In the genomic region with DNA sequence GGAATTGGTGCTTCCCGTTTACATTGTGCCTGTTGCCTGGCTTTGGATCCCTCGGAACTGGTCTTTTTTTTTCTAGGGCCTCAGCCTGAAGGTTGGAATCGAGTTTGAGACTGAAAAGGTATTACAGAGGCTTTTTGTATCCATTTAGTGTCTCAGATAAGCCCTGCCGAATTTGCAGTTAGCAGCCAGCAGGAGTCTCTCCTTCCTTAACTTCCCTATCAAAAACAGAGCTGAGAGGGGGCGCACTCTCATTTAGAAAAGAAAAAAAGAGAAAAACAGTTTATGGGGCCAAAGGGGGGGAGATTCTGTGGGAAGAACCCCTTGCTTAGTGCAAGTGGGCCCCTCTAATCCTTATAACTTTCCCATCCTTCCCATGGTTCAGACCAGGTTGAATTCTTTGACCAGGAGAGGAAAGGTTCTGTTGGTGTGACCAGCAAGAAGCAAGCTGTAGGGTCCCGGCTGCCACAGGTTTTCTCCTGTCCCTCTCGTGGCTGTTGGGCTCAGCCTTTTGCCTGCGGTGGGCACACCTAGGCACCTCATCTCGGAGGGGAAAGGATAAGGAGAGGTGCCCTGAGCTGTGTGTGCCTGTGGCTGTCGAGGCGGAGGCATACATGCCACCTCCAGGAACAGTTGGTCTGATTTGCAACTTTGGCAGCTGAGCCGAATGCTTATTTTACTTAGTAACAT, we compare ENCODE assay signal across 18 cellular contexts.
DNase-seq lines count a peak whose midpoint lies in the region; ATAC-seq, FAIRE-seq and TF ChIP-seq lines count a peak whose summit lies in the region.
"Had no signal": no experiment of that assay in that cellular context is flagged by ENCODE, and none has a peak within 500 bp of the region (broad histone marks: within the 10 kb centered on the region; RNA-seq: fewer than 3 reads in every experiment).

No MANE protein-coding gene starts in this region.

- WGBS in K562 (ENCODE audit: insufficient coverage, low coverage, missing lambda C conversion rate), result 15% methylated on average over 12 of the region's 12 CpGs
- WGBS in aorta, 2 donors, result 71% methylated on average over 12 of the region's 12 CpGs

- H3K4me3 Mint-ChIP-seq in neural progenitor cell, result no peak overlapping the region
- H3K4me3 Mint-ChIP-seq: activated naive CD4-positive, alpha-beta T cell treated with anti-CD3 and anti-CD28 coated beads for 36 hours; CD4-positive, alpha-beta memory T cell; T-helper 1 cell treated with Interleukin-12 subunit alpha and Interleukin-12 subunit beta and Interleukin-4 antibody, amounts not matched to agents 30 μg/mL and 1 μg/mL, for 36 hours had no signal

- no peak overlapping the region for H3K4me3 ChIP-seq in K562
- no peak overlapping the region for H3K4me3 ChIP-seq in neural progenitor cell
- no peak overlapping the region for H3K4me3 ChIP-seq in aorta (ENCODE audit: low read length in 2 of 2)
- H3K4me3 ChIP-seq: colonic mucosa, gastrocnemius medialis had no signal

- H3K27ac Mint-ChIP-seq in neural progenitor cell, result no peak overlapping the region
- H3K27ac Mint-ChIP-seq: activated naive CD4-positive, alpha-beta T cell treated with anti-CD3 and anti-CD28 coated beads for 36 hours; CD4-positive, alpha-beta memory T cell; T-helper 1 cell treated with Interleukin-12 subunit alpha and Interleukin-12 subunit beta and Interleukin-4 antibody, amounts not matched to agents 30 μg/mL and 1 μg/mL, for 36 hours had no signal

- peak; percentile 48 to 97 (median 67); a peak in 4 of 6 replicates for TF ChIP-seq CTCF in K562 (IDR thresholded peaks at IDR 0.05 in 2 of 3, conservative IDR thresholded peaks at IDR 0.05 in 1 of 3; ENCODE audit: insufficient read depth in 2 of 3, low read depth in 1 of 3, low read length in 3 of 3)
- peak; percentile 51 for TF ChIP-seq CTCF in neural progenitor cell (IDR thresholded peaks at IDR 0.05)

- CTCF ChIA-PET in K562 (lab: Yijun Ruan, JAX; ENCODE audit: low intra/inter-chr PET ratio), result interaction anchor here (0.7 kb wide), 1 partner anchor 995 kb away, joined by 3 read pairs; no protein-coding TSS in a partner anchor

- DNase-seq in SKM-1 (lab: John Stamatoyannopoulos, UW; ENCODE audit: unreplicated experiment) (peak; percentile 1), SKM-1 treated with dmso at 0.1 percent for 144 hours (lab: John Stamatoyannopoulos, UW; ENCODE audit: unreplicated experiment) (no peak), NAMALWA (ENCODE audit: low spot score) (peak; percentile 13), K562 (ENCODE audit: extremely low read depth in 1 of 4, low spot score in 3 of 4) (peak; percentile 8 to 26 (median 16)), neural progenitor cell (ENCODE audit: low spot score) (peak; percentile 36), kidney glomerular epithelial cell (lab: John Stamatoyannopoulos, UW) (no peak), aorta (no peak), GDM1 (lab: John Stamatoyannopoulos, UW) (no peak)
- DNase-seq: activated CD4-positive, alpha-beta T cell treated with anti-CD3 and anti-CD28 coated beads for 48 hours; activated naive CD4-positive, alpha-beta T cell treated with anti-CD3 and anti-CD28 coated beads for 36 hours; CD4-positive, alpha-beta memory T cell; colonic mucosa; gastrocnemius medialis; MV-4-11; NCI-H2107; stimulated activated CD4-positive, alpha-beta T cell treated with anti-CD3 and anti-CD28 coated beads, Interleukin-4, amount 100 ng/mL, for 1 hour had no signal

- H3K27ac ChIP-seq in K562 (ENCODE audit: extremely low read depth, low read depth, low read length), result no peak overlapping the region
- no peak overlapping the region for H3K27ac ChIP-seq in neural progenitor cell
- no peak overlapping the region for H3K27ac ChIP-seq in aorta (ENCODE audit: low read depth in 1 of 2, low read length in 2 of 2)
- H3K27ac ChIP-seq: colonic mucosa, gastrocnemius medialis had no signal

- peak overlapping the region; percentile 76 for H2AFZ ChIP-seq in K562 (ENCODE audit: low read depth, low read length)
- H2AFZ ChIP-seq in neural progenitor cell (replicated peaks), result peak overlapping the region; percentile 29

- intact Hi-C loops in K562 (cut with micrococcal nuclease), result loop anchor here (5.0 kb wide), 1 partner anchor 562 kb away; no protein-coding TSS in a partner anchor
- intact Hi-C loops in aorta (cut with DNase I), result no loop called here

- H3K79me2 ChIP-seq in K562 (ENCODE audit: control insufficient read depth, insufficient read depth, low read length) (no peaks in the 10 kb centered on the region), neural progenitor cell (ENCODE audit: low read depth) (no peaks in the 10 kb centered on the region)

- ATAC-seq in K562 (peak; percentile 79), aorta (ENCODE audit: low FRiP score) (no peak)
- ATAC-seq: gastrocnemius medialis had no signal

- no TSS peak for BruUV-seq in K562 (replicated peaks; lab: Mats Ljungman, UMichigan)

- POLR2A ChIA-PET in K562 (lab: Yijun Ruan, JAX), result no interaction called here

- in situ Hi-C loops in K562 (cut with MboI), result no loop called here

- no peak for TF ChIP-seq EP300 in K562 (IDR thresholded peaks at IDR 0.05; ENCODE audit: low read length)

- H3K27me3 Mint-ChIP-seq in neural progenitor cell (ENCODE audit: insufficient read depth, low read depth), result peaks cover 5% of the 10 kb centered on the region
- H3K27me3 Mint-ChIP-seq: CD4-positive, alpha-beta memory T cell had no signal

- no peaks in the 10 kb centered on the region for H3K36me3 ChIP-seq in K562 (ENCODE audit: control insufficient read depth, insufficient read depth, low read length)
- H3K36me3 ChIP-seq in neural progenitor cell, result no peaks in the 10 kb centered on the region
- H3K36me3 ChIP-seq in aorta (ENCODE audit: control insufficient read depth in 1 of 2, insufficient read depth in 2 of 2, low read length in 1 of 2), result no peaks in the 10 kb centered on the region
- H3K36me3 ChIP-seq: colonic mucosa, gastrocnemius medialis had no signal

- H3K9ac ChIP-seq in K562 (ENCODE audit: insufficient read depth in 1 of 2, low read depth in 2 of 2, low read length in 2 of 2), result no peak overlapping the region; a peak in 1 of 4 replicates
- no peak overlapping the region for H3K9ac ChIP-seq in neural progenitor cell

- H4K20me1 ChIP-seq in K562 (replicated peaks; ENCODE audit: control insufficient read depth, insufficient read depth, low read length) (no peaks in the 10 kb centered on the region), neural progenitor cell (ENCODE audit: low read depth) (no peaks in the 10 kb centered on the region)

- H3K9me3 Mint-ChIP-seq in neural progenitor cell, result no peaks in the 10 kb centered on the region

- peak; percentile 17 to 69; a peak in 2 of 4 replicates for TF ChIP-seq RAD21 in K562 (CRISPR knock-in tag; conservative IDR thresholded peaks at IDR 0.05 in 1 of 2, IDR thresholded peaks at IDR 0.05 in 1 of 2)

- H3F3A ChIP-seq in neural progenitor cell (ENCODE audit: low read depth), result no peaks in the 10 kb centered on the region

- H3K4me2 ChIP-seq in K562 (ENCODE audit: insufficient read depth, low read length), result no peak overlapping the region
- no peak overlapping the region for H3K4me2 ChIP-seq in neural progenitor cell

- H3K36me3 Mint-ChIP-seq in neural progenitor cell, result no peaks in the 10 kb centered on the region
- H3K36me3 Mint-ChIP-seq: CD4-positive, alpha-beta memory T cell had no signal

- no peaks in the 10 kb centered on the region for H3K9me1 ChIP-seq in K562 (ENCODE audit: control insufficient read depth, insufficient read depth, low read length)

- FAIRE-seq in K562 (lab: Jason Lieb, UNC), result no peak
- FAIRE-seq: urothelium cell line had no signal

- no peaks in the 10 kb centered on the region for H3K4me1 ChIP-seq in K562 (replicated peaks in 1 of 2; ENCODE audit: control insufficient read depth in 2 of 2, insufficient read depth in 2 of 2, low read length in 2 of 2)
- no peaks in the 10 kb centered on the region for H3K4me1 ChIP-seq in neural progenitor cell
- H3K4me1 ChIP-seq in aorta (ENCODE audit: control insufficient read depth in 1 of 2, insufficient read depth in 2 of 2, low read length in 2 of 2), result no peaks in the 10 kb centered on the region
- H3K4me1 ChIP-seq: colonic mucosa, gastrocnemius medialis had no signal

- H3K27me3 ChIP-seq in K562 (ENCODE audit: control insufficient read depth in 2 of 2, insufficient read depth in 2 of 2, low read length in 2 of 2), result no peaks in the 10 kb centered on the region
- no peaks in the 10 kb centered on the region for H3K27me3 ChIP-seq in neural progenitor cell
- H3K27me3 ChIP-seq in aorta (ENCODE audit: control insufficient read depth in 1 of 2, insufficient read depth in 2 of 2, low read length in 1 of 2), result no peaks in the 10 kb centered on the region
- H3K27me3 ChIP-seq: colonic mucosa, gastrocnemius medialis had no signal

- no peaks in the 10 kb centered on the region for H3K9me3 ChIP-seq in K562 (replicated peaks; ENCODE audit: control insufficient read depth, insufficient read depth, low read depth, low read length)
- no peaks in the 10 kb centered on the region for H3K9me3 ChIP-seq in neural progenitor cell (ENCODE audit: low read depth)
- peaks cover 1% of the 10 kb centered on the region for H3K9me3 ChIP-seq in aorta (ENCODE audit: control insufficient read depth, low read length)
- H3K9me3 ChIP-seq: colonic mucosa, gastrocnemius medialis had no signal

- no peaks in the 10 kb centered on the region for H3K4me1 Mint-ChIP-seq in neural progenitor cell
- H3K4me1 Mint-ChIP-seq: CD4-positive, alpha-beta memory T cell had no signal

- no peak for TF ChIP-seq POLR2A in K562 (conservative IDR thresholded peaks at IDR 0.05)

TF ChIP-seq in K562, 482 proteins besides CTCF, POLR2A, EP300 and RAD21 (continues in another document):
- TF ChIP-seq ADNP (tag; IDR thresholded peaks at IDR 0.05) (no peak), NFXL1 (CRISPR knock-in tag; IDR thresholded peaks at IDR 0.05) (no peak), PTBP1 (IDR thresholded peaks at IDR 0.05; ENCODE audit: low read depth, low read length) (no peak), ZNF668 (CRISPR knock-in tag; IDR thresholded peaks at IDR 0.05) (no peak), FOXM1 (IDR thresholded peaks at IDR 0.05; ENCODE audit: low read depth) (no peak), FOXM1 (CRISPR knock-in tag; IDR thresholded peaks at IDR 0.05; ENCODE audit: low read depth) (no peak), MTA1 (IDR thresholded peaks at IDR 0.05; ENCODE audit: borderline replicate concordance) (no peak), STAG1 (CRISPR knock-in tag; IDR thresholded peaks at IDR 0.05; ENCODE audit: borderline replicate concordance) (no peak), PCBP2 (IDR thresholded peaks at IDR 0.05; ENCODE audit: low read depth, low read length, poor library complexity, severe bottlenecking) (no peak)
- TF ChIP-seq, protein P1, sequence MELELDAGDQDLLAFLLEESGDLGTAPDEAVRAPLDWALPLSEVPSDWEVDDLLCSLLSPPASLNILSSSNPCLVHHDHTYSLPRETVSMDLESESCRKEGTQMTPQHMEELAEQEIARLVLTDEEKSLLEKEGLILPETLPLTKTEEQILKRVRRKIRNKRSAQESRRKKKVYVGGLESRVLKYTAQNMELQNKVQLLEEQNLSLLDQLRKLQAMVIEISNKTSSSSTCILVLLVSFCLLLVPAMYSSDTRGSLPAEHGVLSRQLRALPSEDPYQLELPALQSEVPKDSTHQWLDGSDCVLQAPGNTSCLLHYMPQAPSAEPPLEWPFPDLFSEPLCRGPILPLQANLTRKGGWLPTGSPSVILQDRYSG (tag; conservative IDR thresholded peaks at IDR 0.05; ENCODE audit: low read depth), result no peak

Comparison
In these comparisons a context has a peak if more than half of its experiments do, and no peak if none do; other contexts are left out.
1. DNase-seq: peak in SKM-1 (single experiment), NAMALWA (single experiment), K562 (4 of 4) and neural progenitor cell (single experiment); none in SKM-1 treated with dmso at 0.1 percent for 144 hours (single experiment), kidney glomerular epithelial cell (single experiment), aorta (0 of 2) and GDM1 (single experiment).